1 cellular context compared by ENCODE assay signal in genomic region chr2:239298126-239298804, GRCh38.
TF ChIP-seq lines count a peak whose summit lies in the region.

No MANE protein-coding gene starts in this region.

TF ChIP-seq in GM23338, 12 proteins besides CTCF, POLR2A, EP300 and RAD21 (continued from another document):
- TF ChIP-seq REST (IDR thresholded peaks at IDR 0.05; ENCODE audit: unreplicated experiment) = no peak
